In genomic region chr6:2854394-2854982, GRCh38 we compare ENCODE assay signal across 8 cellular contexts. TPM values are rescaled to one million over a fixed set of nuclear protein-coding genes. Genes with fewer than 3 reads are reported as not detected.
DNase-seq lines count a peak whose midpoint lies in the region; ATAC-seq, FAIRE-seq and TF ChIP-seq lines count a peak whose summit lies in the region.

No MANE protein-coding gene starts in this region.

- H3K79me1 ChIP-seq in H9 (ENCODE audit: insufficient read depth, low read depth, low read length, poor library complexity, severe bottlenecking) = no peaks in the 10 kb centered on the region

- no CpG with 5 or more reads among the region's 11 CpGs for WGBS in H9 (ENCODE audit: extremely low coverage, insufficient read length, low lambda C conversion rate)
- WGBS in sigmoid colon, 2 donors = 41 to 56% methylated on average over 11 of the region's 11 CpGs

- peak overlapping the region; percentile 40 for H3T11ph ChIP-seq in H9 (ENCODE audit: low read length)

- peak overlapping the region; percentile 44 for H3K14ac ChIP-seq in H9 (ENCODE audit: insufficient read depth, low read length)

- H2BK120ac ChIP-seq in H9 (ENCODE audit: low read depth, low read length, poor library complexity, severe bottlenecking) = no peak overlapping the region

- H2BK5ac ChIP-seq in H9 (ENCODE audit: insufficient read length, low read length) = no peak overlapping the region

- peaks cover 2% of the 10 kb centered on the region for H3K23me2 ChIP-seq in H9 (ENCODE audit: insufficient read length, low read depth, low read length, poor library complexity, severe bottlenecking)

- H2BK15ac ChIP-seq in H9 (ENCODE audit: low read depth, low read length) = no peak overlapping the region

- no peak overlapping the region for H2AFZ ChIP-seq in H9 (ENCODE audit: low read length)

- H3K9ac ChIP-seq in H9 (ENCODE audit: extremely low read depth, insufficient read length, low read length) = no peak overlapping the region

- 0 out of 3 replicates have a peak, but pooled peaks have one; percentile 1 for TF ChIP-seq CTCF in H9 (conservative IDR thresholded peaks at IDR 0.05)
- TF ChIP-seq CTCF in fibroblast of villous mesenchyme (IDR thresholded peaks at IDR 0.05; ENCODE audit: insufficient read depth, low read depth, low read length) = no peak
- TF ChIP-seq CTCF in sigmoid colon (IDR thresholded peaks at IDR 0.05) = peak in 1 of 4 experiments; percentile 3

- DNase-seq in H9 = no peak
- DNase-seq in T-helper 17 cell = no peak
- DNase-seq in fibroblast of villous mesenchyme (ENCODE audit: low read depth) = peak; percentile 81
- no peak for DNase-seq in sigmoid colon
- no peak for DNase-seq in NCI-H774 (lab: John Stamatoyannopoulos, UW)
- no peak for DNase-seq in RCC 7860 (ENCODE audit: low spot score)

- H3K4me1 Mint-ChIP-seq in H9 (peaks cover 40 to 52% of the 10 kb centered on the region in 2 experiments), T-helper 17 cell (peaks cover 51% of the 10 kb centered on the region)

- intact Hi-C loops in sigmoid colon (cut with DNase I) = loop anchor here (10.0 kb wide), 1 partner anchor 50 kb away; the partner anchor contains the start of gene SERPINB9

- H4K20me1 ChIP-seq in H9 (ENCODE audit: control insufficient read depth, insufficient read depth, insufficient read length) = no peaks in the 10 kb centered on the region

- no peak overlapping the region for H3K56ac ChIP-seq in H9 (ENCODE audit: insufficient read length, low read depth, low read length)

- no peaks in the 10 kb centered on the region for H3K27me3 Mint-ChIP-seq in H9 (ENCODE audit: low read depth)
- H3K27me3 Mint-ChIP-seq in T-helper 17 cell = no peaks in the 10 kb centered on the region

- no peak overlapping the region for H2BK20ac ChIP-seq in H9 (ENCODE audit: low read depth, low read length, poor library complexity, severe bottlenecking)

- H3K4me1 ChIP-seq in H9 (ENCODE audit: insufficient read depth, low read length) (peaks cover 14% of the 10 kb centered on the region; the same call in 1 of the 2 replicates), sigmoid colon (peaks cover 0 to 20% (median 6%) of the 10 kb centered on the region in 4 donors)

- peak overlapping the region; percentile 44 for H3K4me3 ChIP-seq in fibroblast of villous mesenchyme (ENCODE audit: low read depth, low read length)
- H3K4me3 ChIP-seq in sigmoid colon = peak overlapping the region in 3 of 4 donors; percentile 37 to 45 (median 40)

- no peak for FAIRE-seq in RCC 7860 (lab: Jason Lieb, UNC)

- H3K79me2 ChIP-seq in H9 (ENCODE audit: insufficient read depth, low read length) = no peaks in the 10 kb centered on the region

- H3K27me3 ChIP-seq in H9 (ENCODE audit: insufficient read depth, low read length) = no peaks in the 10 kb centered on the region
- no peaks in the 10 kb centered on the region for H3K27me3 ChIP-seq in sigmoid colon

- H3K18ac ChIP-seq in H9 (ENCODE audit: insufficient read length, low read depth, low read length) = peak overlapping the region; percentile 70

- H3K4ac ChIP-seq in H9 (ENCODE audit: low read depth, low read length) = 0 out of 2 replicates have a peak overlapping the region, but pooled peaks have one; percentile 19

- H3K27ac ChIP-seq in H9 (ENCODE audit: insufficient read length, low read depth, low read length) = peak overlapping the region; percentile 70
- peak overlapping the region; percentile 52 to 66 (median 59) for H3K27ac ChIP-seq in sigmoid colon

- H3K23ac ChIP-seq in H9 (ENCODE audit: insufficient read length, low read depth, low read length) = no peak overlapping the region

- no peak overlapping the region for H3K4me3 Mint-ChIP-seq in H9
- peak overlapping the region; percentile 85 for H3K4me3 Mint-ChIP-seq in T-helper 17 cell

- no peaks in the 10 kb centered on the region for H3K36me3 ChIP-seq in sigmoid colon

- H2AK5ac ChIP-seq in H9 (ENCODE audit: insufficient read length, low read length) = peak overlapping the region; percentile 9

- H3K36me3 Mint-ChIP-seq in H9 (ENCODE audit: insufficient read depth in 1 of 3, low read depth in 3 of 3) (no peaks in the 10 kb centered on the region), T-helper 17 cell (ENCODE audit: low read depth) (no peaks in the 10 kb centered on the region)

- no peak for TF ChIP-seq POLR2A in sigmoid colon (IDR thresholded peaks at IDR 0.05)

- no peak overlapping the region for H4K8ac ChIP-seq in H9 (replicated peaks; ENCODE audit: insufficient read length, low read depth, low read length)

- no peak overlapping the region for H4K5ac ChIP-seq in H9 (ENCODE audit: insufficient read length, low read depth, low read length)

- no peak for TF ChIP-seq EP300 in sigmoid colon (IDR thresholded peaks at IDR 0.05)

- no peaks in the 10 kb centered on the region; a peak in 1 of 5 replicates for H3K9me3 Mint-ChIP-seq in H9

- H3K27ac Mint-ChIP-seq in H9 (peak overlapping the region; percentile 14 to 91 (median 31); a peak in 5 of 7 replicates), T-helper 17 cell (peak overlapping the region; percentile 98)

- no peak for ATAC-seq in T-helper 17 cell
- ATAC-seq in GM19397 (IDR thresholded peaks at IDR 0.05; ENCODE audit: unreplicated experiment) = no peak
- no peak for ATAC-seq in HG03457 (IDR thresholded peaks at IDR 0.05; ENCODE audit: unreplicated experiment)

- H4K91ac ChIP-seq in H9 (ENCODE audit: insufficient read length, low read depth, low read length) = no peak overlapping the region

- H2BK12ac ChIP-seq in H9 (ENCODE audit: insufficient read length, low read depth, low read length) = peak overlapping the region; percentile 76

- H3K9me3 ChIP-seq in H9 (ENCODE audit: control insufficient read depth, low read depth, low read length) = no peaks in the 10 kb centered on the region
- no peaks in the 10 kb centered on the region for H3K9me3 ChIP-seq in T-helper 17 cell (ENCODE audit: control insufficient read depth, low read length, poor library complexity, severe bottlenecking)
- no peaks in the 10 kb centered on the region for H3K9me3 ChIP-seq in sigmoid colon

- peak overlapping the region; percentile 80 for H3K4me2 ChIP-seq in H9 (ENCODE audit: insufficient read depth, insufficient read length, low read length)

RNA-seq across cellular contexts. Expression of gene SERPINB1, which starts 12.8 kb away (rescaled TPM):
- total RNA-seq in H9 (2021) = 18.4 and 20.5 TPM in 2 replicates
- 10 to 100 TPM; 39.2 to 44.4 TPM for total RNA-seq in T-helper 17 cell
- total RNA-seq in fibroblast of villous mesenchyme = 25.9 and 32.2 TPM in 2 replicates
- total RNA-seq in sigmoid colon = 10 to 100 TPM; 19.6 to 88.0 (median 22.9) TPM
- 100 to 1,000 TPM in 2 of 3 donors, 10 to 100 TPM in 1; 97.9 to 230 (median 161) TPM for polyA plus RNA-seq in sigmoid colon

RNA-seq across cellular contexts. Expression of gene SERPINB9, which starts 48.6 kb away (rescaled TPM):
- total RNA-seq in H9 (2021) = 382 and 390 TPM in 2 replicates
- 10 to 100 TPM; 32.9 to 37.7 TPM for total RNA-seq in T-helper 17 cell
- total RNA-seq in fibroblast of villous mesenchyme = 15.1 and 17.3 TPM in 2 replicates
- total RNA-seq in sigmoid colon = 1 to 10 TPM; 5.0 to 7.5 (median 6.1) TPM
- 10 to 100 TPM in 1 of 3 donors, 1 to 10 TPM in 2; 2.3 to 16.2 (median 2.4) TPM for polyA plus RNA-seq in sigmoid colon
